1 cellular context compared by ENCODE assay signal in the genomic region with DNA sequence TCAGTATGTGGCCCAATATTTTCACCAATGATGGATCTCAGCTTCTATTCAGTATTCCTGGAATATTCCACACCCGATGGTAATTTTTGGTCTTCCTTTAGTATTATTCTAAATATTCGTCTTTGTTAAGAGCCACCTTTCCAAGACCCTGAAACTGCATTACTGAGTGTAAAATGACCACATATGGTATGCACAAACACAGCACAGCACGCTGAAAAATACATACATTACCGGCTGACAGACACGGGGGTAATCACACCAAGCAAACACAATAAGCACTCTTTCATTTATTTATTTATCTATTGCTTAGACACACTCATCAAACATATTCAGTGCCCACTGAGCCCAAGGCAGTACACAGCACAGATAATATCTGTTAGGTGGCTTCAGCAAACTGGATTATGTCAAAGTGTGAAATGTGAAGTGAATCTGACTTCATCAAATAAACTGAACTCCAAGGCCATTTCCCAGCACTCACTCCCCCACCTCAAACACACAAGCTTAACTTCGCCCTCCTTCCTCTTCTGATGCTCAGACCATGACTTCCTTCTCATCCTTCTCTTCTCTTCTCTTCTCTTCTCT.
TF ChIP-seq lines count a peak whose summit lies in the region.

No MANE protein-coding gene starts in this region.

TF ChIP-seq in HepG2, 621 proteins besides CTCF, POLR2A, EP300 and RAD21:
- TF ChIP-seq AGO1 (IDR thresholded peaks at IDR 0.05; ENCODE audit: low read depth, low read length, poor library complexity, severe bottlenecking): no peak
- TF ChIP-seq, protein P1, sequence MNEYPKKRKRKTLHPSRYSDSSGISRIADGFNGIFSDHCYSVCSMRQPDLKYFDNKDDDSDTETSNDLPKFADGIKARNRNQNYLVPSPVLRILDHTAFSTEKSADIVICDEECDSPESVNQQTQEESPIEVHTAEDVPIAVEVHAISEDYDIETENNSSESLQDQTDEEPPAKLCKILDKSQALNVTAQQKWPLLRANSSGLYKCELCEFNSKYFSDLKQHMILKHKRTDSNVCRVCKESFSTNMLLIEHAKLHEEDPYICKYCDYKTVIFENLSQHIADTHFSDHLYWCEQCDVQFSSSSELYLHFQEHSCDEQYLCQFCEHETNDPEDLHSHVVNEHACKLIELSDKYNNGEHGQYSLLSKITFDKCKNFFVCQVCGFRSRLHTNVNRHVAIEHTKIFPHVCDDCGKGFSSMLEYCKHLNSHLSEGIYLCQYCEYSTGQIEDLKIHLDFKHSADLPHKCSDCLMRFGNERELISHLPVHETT (CRISPR knock-in tag; conservative IDR thresholded peaks at IDR 0.05): no peak
- TF ChIP-seq MAF1 (CRISPR knock-in tag; IDR thresholded peaks at IDR 0.05; ENCODE audit: borderline replicate concordance): no peak
- TF ChIP-seq, protein P2, sequence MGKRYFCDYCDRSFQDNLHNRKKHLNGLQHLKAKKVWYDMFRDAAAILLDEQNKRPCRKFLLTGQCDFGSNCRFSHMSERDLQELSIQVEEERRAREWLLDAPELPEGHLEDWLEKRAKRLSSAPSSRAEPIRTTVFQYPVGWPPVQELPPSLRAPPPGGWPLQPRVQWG (CRISPR knock-in tag; IDR thresholded peaks at IDR 0.05; ENCODE audit: borderline replicate concordance, low read depth): no peak
- TF ChIP-seq ZNF563 (CRISPR knock-in tag; IDR thresholded peaks at IDR 0.05): no peak
- no peak for TF ChIP-seq ZNF331 (CRISPR knock-in tag; IDR thresholded peaks at IDR 0.05)
- TF ChIP-seq, protein P3, sequence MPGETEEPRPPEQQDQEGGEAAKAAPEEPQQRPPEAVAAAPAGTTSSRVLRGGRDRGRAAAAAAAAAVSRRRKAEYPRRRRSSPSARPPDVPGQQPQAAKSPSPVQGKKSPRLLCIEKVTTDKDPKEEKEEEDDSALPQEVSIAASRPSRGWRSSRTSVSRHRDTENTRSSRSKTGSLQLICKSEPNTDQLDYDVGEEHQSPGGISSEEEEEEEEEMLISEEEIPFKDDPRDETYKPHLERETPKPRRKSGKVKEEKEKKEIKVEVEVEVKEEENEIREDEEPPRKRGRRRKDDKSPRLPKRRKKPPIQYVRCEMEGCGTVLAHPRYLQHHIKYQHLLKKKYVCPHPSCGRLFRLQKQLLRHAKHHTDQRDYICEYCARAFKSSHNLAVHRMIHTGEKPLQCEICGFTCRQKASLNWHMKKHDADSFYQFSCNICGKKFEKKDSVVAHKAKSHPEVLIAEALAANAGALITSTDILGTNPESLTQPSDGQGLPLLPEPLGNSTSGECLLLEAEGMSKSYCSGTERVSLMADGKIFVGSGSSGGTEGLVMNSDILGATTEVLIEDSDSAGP (CRISPR knock-in tag; IDR thresholded peaks at IDR 0.05; ENCODE audit: borderline replicate concordance): no peak
- no peak for TF ChIP-seq ZNF3 (CRISPR knock-in tag; IDR thresholded peaks at IDR 0.05)
- no peak for TF ChIP-seq ZSCAN9 (CRISPR knock-in tag; IDR thresholded peaks at IDR 0.05; ENCODE audit: borderline replicate concordance)
- TF ChIP-seq ZNF720 (CRISPR knock-in tag; IDR thresholded peaks at IDR 0.05): no peak
